ENCODE assay signal across 7 cellular contexts in genomic region chr13:101416181-101417042, GRCh38. TPM values are rescaled to one million over a fixed set of nuclear protein-coding genes. Genes with fewer than 3 reads are reported as not detected.
DNase-seq lines count a peak whose midpoint lies in the region; ATAC-seq, FAIRE-seq and TF ChIP-seq lines count a peak whose summit lies in the region.

Gene NALCN (minus strand): TSS chr13:101416508. CDS start chr13:101399126, 17,382 bp downstream.

- peak within 1 kb of the TSS; percentile 84 for H2AFZ ChIP-seq in endothelial cell of umbilical vein (ENCODE audit: low read depth, low read length)

- TF ChIP-seq POLR2A in endothelial cell of umbilical vein (IDR thresholded peaks at IDR 0.05; ENCODE audit: low read depth, low read length) (no peak), vagina (IDR thresholded peaks at IDR 0.05) (no peak)

- H3K9me3 ChIP-seq in endothelial cell of umbilical vein (replicated peaks; ENCODE audit: control insufficient read depth, insufficient read depth, low read length) (no peaks in the 10 kb centered on the region), mucosa of descending colon (no peaks in the 10 kb centered on the region), vagina (no peaks in the 10 kb centered on the region)

- H3K27me3 ChIP-seq in endothelial cell of umbilical vein (ENCODE audit: control insufficient read depth in 2 of 2, insufficient read depth in 2 of 2, low read length in 2 of 2) (no peaks in the 10 kb centered on the region), vagina (peaks cover 7% of the 10 kb centered on the region)

- H3K4me1 ChIP-seq in endothelial cell of umbilical vein (ENCODE audit: control insufficient read depth, extremely low read depth, insufficient read depth, low read length) (peaks cover 10% of the 10 kb centered on the region), mucosa of descending colon (ENCODE audit: low read depth) (no peaks in the 10 kb centered on the region), vagina (no peaks in the 10 kb centered on the region)

- H3K9ac ChIP-seq in endothelial cell of umbilical vein (replicated peaks; ENCODE audit: extremely low read depth, insufficient read depth, low read length) = peak within 1 kb of the TSS; percentile 69

- dilution Hi-C loops in endothelial cell of umbilical vein (cut with MboI; ENCODE audit: extremely low pct_ligation_motif_present, low sequenced_read_pairs) = no loop called here

- intact Hi-C loops in endothelial cell of umbilical vein (cut with micrococcal nuclease) = loop anchor here (1.0 to 5.0 kb wide), 3 partner anchors 34 to 341 kb away; no protein-coding TSS in a partner anchor
- intact Hi-C loops in mucosa of descending colon (cut with DNase I, micrococcal nuclease) = no loop called here
- intact Hi-C loops in vagina (cut with DNase I) = no loop called here

- H3K27ac ChIP-seq in endothelial cell of umbilical vein (ENCODE audit: insufficient read depth, low read depth, low read length) (no peak within 1 kb of the TSS), vagina (no peak within 1 kb of the TSS)

- no peak for TF ChIP-seq CTCF in endothelial cell of umbilical vein (IDR thresholded peaks at IDR 0.05; ENCODE audit: extremely low read depth in 1 of 2, insufficient read depth in 1 of 2, low read depth in 1 of 2, low read length in 2 of 2)
- no peak for TF ChIP-seq CTCF in mucosa of descending colon (IDR thresholded peaks at IDR 0.05)
- no peak for TF ChIP-seq CTCF in vagina (IDR thresholded peaks at IDR 0.05)

- peak; percentile 9 for DNase-seq in NCI-H460 (ENCODE audit: extremely low read depth, low read depth)
- DNase-seq in endothelial cell of umbilical vein (ENCODE audit: low read depth, low spot score) = peak; percentile 49
- no peak for DNase-seq in mucosa of descending colon
- no peak for DNase-seq in vagina (ENCODE audit: extremely low spot score in 2 of 2)
- DNase-seq in DMS153 (lab: John Stamatoyannopoulos, UW) = no peak
- no peak for DNase-seq in COLO829 (ENCODE audit: low spot score)

- POLR2A ChIA-PET in endothelial cell of umbilical vein (lab: Charles Lee) = no interaction called here

- CTCF ChIA-PET in endothelial cell of umbilical vein (lab: Charles Lee) = interaction anchor here (0.7 to 2.0 kb wide), 3 partner anchors 34 to 266 kb away, joined by 3 to 9 read pairs (median 4); no protein-coding TSS in a partner anchor

- H4K20me1 ChIP-seq in endothelial cell of umbilical vein (replicated peaks; ENCODE audit: control insufficient read depth, extremely low read depth, insufficient read depth, low read length) = no peaks in the 10 kb centered on the region

- H3K4me3 ChIP-seq in endothelial cell of umbilical vein (replicated peaks in 1 of 3; ENCODE audit: insufficient read depth in 1 of 3, low read depth in 1 of 3, low read length in 3 of 3) (peak within 1 kb of the TSS; percentile 0 to 64 (median 43)), mucosa of descending colon (no peak within 1 kb of the TSS), vagina (peak within 1 kb of the TSS; percentile 44)

- BruUV-seq in endothelial cell of umbilical vein (replicated peaks; lab: Mats Ljungman, UMichigan) = no TSS peak

- H3K4me2 ChIP-seq in endothelial cell of umbilical vein (ENCODE audit: insufficient read depth, low read length) = peak within 1 kb of the TSS; percentile 61

- H3K36me3 ChIP-seq in endothelial cell of umbilical vein (ENCODE audit: control insufficient read depth in 2 of 2, extremely low read depth in 1 of 2, insufficient read depth in 2 of 2, low read length in 2 of 2) (no peaks in the 10 kb centered on the region), mucosa of descending colon (ENCODE audit: low read depth) (no peaks in the 10 kb centered on the region), vagina (no peaks in the 10 kb centered on the region)

- H3K79me2 ChIP-seq in endothelial cell of umbilical vein (ENCODE audit: control insufficient read depth, insufficient read depth, low read length) = no peaks in the 10 kb centered on the region

- ATAC-seq in GM21367 (IDR thresholded peaks at IDR 0.05; ENCODE audit: unreplicated experiment) = peak; percentile 50
- peak; percentile 25 for ATAC-seq in mucosa of descending colon

- FAIRE-seq in endothelial cell of umbilical vein (lab: Jason Lieb, UNC) = no peak

- H3K9me1 ChIP-seq in endothelial cell of umbilical vein (replicated peaks; ENCODE audit: control insufficient read depth, extremely low read depth, insufficient read depth, low read length) = no peaks in the 10 kb centered on the region

TF ChIP-seq in endothelial cell of umbilical vein, 7 proteins besides CTCF, POLR2A, EP300 and RAD21:
- TF ChIP-seq POLR2AphosphoS5 (IDR thresholded peaks at IDR 0.05; ENCODE audit: insufficient read depth, low read depth, low read length) = no peak
- TF ChIP-seq GATA2 (IDR thresholded peaks at IDR 0.05; ENCODE audit: insufficient read depth, insufficient read length, low read depth, low read length) = no peak
- no peak for TF ChIP-seq JUN (IDR thresholded peaks at IDR 0.05; ENCODE audit: borderline replicate concordance, insufficient read depth, insufficient read length, low read depth)
- no peak for TF ChIP-seq MYC (IDR thresholded peaks at IDR 0.05; ENCODE audit: low read depth, low read length)
- TF ChIP-seq MAX (IDR thresholded peaks at IDR 0.05; ENCODE audit: insufficient read depth, insufficient read length) = no peak
- no peak for TF ChIP-seq EZH2 (IDR thresholded peaks at IDR 0.05; ENCODE audit: borderline replicate concordance, low read depth, low read length, severe bottlenecking)
- no peak for TF ChIP-seq FOS (IDR thresholded peaks at IDR 0.05; ENCODE audit: borderline replicate concordance, insufficient read depth, low read length)
TF ChIP-seq in endothelial cell of umbilical vein: peak in this region for 0.

RNA-seq across cellular contexts. Expression of gene NALCN, which starts in this region (rescaled TPM):
- 3.5 and 4.3 TPM in 2 replicates for total RNA-seq in NCI-H460 (2014; rRNA removed; shearing (Covaris generic))
- 2.5 and 3.6 TPM in 2 replicates for polyA plus RNA-seq in NCI-H460 (2014; cell fraction: nucleus; rRNA removed)
- total RNA-seq in endothelial cell of umbilical vein = 4.4 and 6.8 TPM in 2 replicates
- polyA plus RNA-seq in endothelial cell of umbilical vein = 2.2 and 3.3 TPM in 2 replicates
- 2.4 TPM in 2 replicates for polyA plus RNA-seq in endothelial cell of umbilical vein (2011; cell fraction: cytosol; rRNA removed)
- 3.4 and 3.9 TPM in 2 replicates for polyA plus RNA-seq in endothelial cell of umbilical vein (2011; cell fraction: nucleus; rRNA removed)
- 7.0 and 11.0 TPM in 2 replicates for polyA plus RNA-seq in endothelial cell of umbilical vein (2012)
- polyA minus RNA-seq in endothelial cell of umbilical vein = 9.3 and 9.6 TPM in 2 replicates
- 0.41 TPM for polyA minus RNA-seq in endothelial cell of umbilical vein (2011; cell fraction: cytosol; rRNA and poly(A)+ RNA removed)
- 12.0 and 18.7 TPM in 2 replicates for polyA minus RNA-seq in endothelial cell of umbilical vein (2011; cell fraction: nucleus; rRNA and poly(A)+ RNA removed)
- 1 to 10 TPM in 1 of 3 donors, under 1 TPM in 2; 0.10 to 1.4 (median 0.12) TPM for total RNA-seq in mucosa of descending colon
- total RNA-seq in vagina = 1.7 TPM

Comparison
In these comparisons a context has a peak if more than half of its experiments do, and no peak if none do; other contexts are left out.
1. DNase-seq: peak in NCI-H460 (single experiment) and endothelial cell of umbilical vein (single experiment); none in mucosa of descending colon (0 of 3), vagina (0 of 2), DMS153 (single experiment) and COLO829 (single experiment).